ENCODE assay signal across 22 cellular contexts in the genomic region with DNA sequence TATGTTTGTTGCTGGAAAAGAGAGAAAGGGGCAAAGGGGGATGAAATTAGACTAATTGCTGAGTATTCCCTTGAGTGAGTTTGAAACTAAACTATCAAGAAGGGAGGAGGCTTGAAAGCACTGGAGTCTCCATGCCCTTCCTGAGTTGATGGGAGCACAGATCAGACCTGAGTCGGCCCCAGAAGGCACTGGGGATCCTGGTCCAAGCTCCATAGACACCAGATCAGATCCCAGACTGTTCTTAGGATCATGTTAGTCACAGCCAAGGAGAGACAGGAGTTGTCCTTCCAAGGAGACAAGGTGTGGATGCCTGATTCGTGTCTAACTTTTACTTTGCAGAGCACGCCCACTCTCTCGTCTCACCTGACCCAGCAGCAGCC.
DNase-seq lines count a peak whose midpoint lies in the region; ATAC-seq, FAIRE-seq and TF ChIP-seq lines count a peak whose summit lies in the region.
"Had no signal": no experiment of that assay in that cellular context is flagged by ENCODE, and none has a peak within 500 bp of the region (broad histone marks: within the 10 kb centered on the region; RNA-seq: fewer than 3 reads in every experiment).

No MANE protein-coding gene starts in this region.

- H4K20me1 ChIP-seq in PC-9 (ENCODE audit: insufficient read depth): no peaks in the 10 kb centered on the region
- H4K20me1 ChIP-seq in endothelial cell of umbilical vein (replicated peaks; ENCODE audit: control insufficient read depth, extremely low read depth, insufficient read depth, low read length): no peaks in the 10 kb centered on the region
- no peaks in the 10 kb centered on the region for H4K20me1 ChIP-seq in osteoblast (ENCODE audit: insufficient read depth, low read length)

- H3K27me3 ChIP-seq in PC-9 (ENCODE audit: insufficient read depth, low read depth) (no peaks in the 10 kb centered on the region), endothelial cell of umbilical vein (ENCODE audit: control insufficient read depth in 2 of 2, insufficient read depth in 2 of 2, low read length in 2 of 2) (no peaks in the 10 kb centered on the region), osteoblast (ENCODE audit: insufficient read depth, low read length) (no peaks in the 10 kb centered on the region), heart right ventricle (no peaks in the 10 kb centered on the region), right atrium auricular region (no peaks in the 10 kb centered on the region)
- H3K27me3 ChIP-seq: gastroesophageal sphincter, neutrophil had no signal

- no peak for FAIRE-seq in endothelial cell of umbilical vein (lab: Jason Lieb, UNC)
- FAIRE-seq: kidney, small intestine had no signal

- intact Hi-C loops in PC-9 (cut with micrococcal nuclease; ENCODE audit: unreplicated experiment): loop anchor here (10.0 kb wide), 1 partner anchor 495 kb away; no protein-coding TSS in a partner anchor
- intact Hi-C loops in endothelial cell of umbilical vein (cut with micrococcal nuclease): loop anchor here (1.0 to 2.0 kb wide), 5 partner anchors 40 to 495 kb away; no protein-coding TSS in a partner anchor
- intact Hi-C loops in heart right ventricle (cut with DNase I): loop anchor here in 1 of 10 donors (5.0 to 10.0 kb wide), 2 partner anchors 105 to 492 kb away; no protein-coding TSS in a partner anchor
- intact Hi-C loops in sciatic nerve (cut with DNase I): no loop called here

- H3K9me2 ChIP-seq in PC-9 (ENCODE audit: insufficient read depth): no peaks in the 10 kb centered on the region

- H3K9me3 ChIP-seq in PC-9 (ENCODE audit: insufficient read depth, low read depth) (no peaks in the 10 kb centered on the region), endothelial cell of umbilical vein (replicated peaks; ENCODE audit: control insufficient read depth, insufficient read depth, low read length) (no peaks in the 10 kb centered on the region), osteoblast (ENCODE audit: low read depth, low read length) (no peaks in the 10 kb centered on the region), heart right ventricle (no peaks in the 10 kb centered on the region), right atrium auricular region (no peaks in the 10 kb centered on the region)
- H3K9me3 ChIP-seq: gastroesophageal sphincter, neutrophil had no signal

- BruUV-seq in PC-9 (replicated peaks; lab: Mats Ljungman, UMichigan) (no TSS peak), endothelial cell of umbilical vein (replicated peaks; lab: Mats Ljungman, UMichigan) (no TSS peak)

- no peaks in the 10 kb centered on the region for H3K9me1 ChIP-seq in endothelial cell of umbilical vein (replicated peaks; ENCODE audit: control insufficient read depth, extremely low read depth, insufficient read depth, low read length)

- peak overlapping the region; percentile 40 for H3K9ac ChIP-seq in endothelial cell of umbilical vein (replicated peaks; ENCODE audit: extremely low read depth, insufficient read depth, low read length)

- TF ChIP-seq CTCF in PC-9 (conservative IDR thresholded peaks at IDR 0.05) (no peak), endothelial cell of umbilical vein (IDR thresholded peaks at IDR 0.05; ENCODE audit: extremely low read depth in 1 of 2, insufficient read depth in 1 of 2, low read depth in 1 of 2, low read length in 2 of 2) (no peak), osteoblast (IDR thresholded peaks at IDR 0.05; ENCODE audit: extremely low read depth, low read depth, low read length) (no peak), heart right ventricle (IDR thresholded peaks at IDR 0.05) (no peak), right atrium auricular region (IDR thresholded peaks at IDR 0.05) (no peak)

- no peak for TF ChIP-seq POLR2A in endothelial cell of umbilical vein (IDR thresholded peaks at IDR 0.05; ENCODE audit: low read depth, low read length)

- H3K36me3 ChIP-seq in PC-9 (ENCODE audit: low read depth): no peaks in the 10 kb centered on the region
- H3K36me3 ChIP-seq in endothelial cell of umbilical vein (ENCODE audit: control insufficient read depth in 2 of 2, extremely low read depth in 1 of 2, insufficient read depth in 2 of 2, low read length in 2 of 2): no peaks in the 10 kb centered on the region
- H3K36me3 ChIP-seq in osteoblast (ENCODE audit: insufficient read depth, low read length): no peaks in the 10 kb centered on the region
- H3K36me3 ChIP-seq in heart right ventricle: no peaks in the 10 kb centered on the region
- no peaks in the 10 kb centered on the region for H3K36me3 ChIP-seq in right atrium auricular region
- H3K36me3 ChIP-seq: gastroesophageal sphincter, neutrophil had no signal

- POLR2A ChIA-PET in PC-9 (lab: Charles Lee; ENCODE audit: unreplicated experiment): no interaction called here
- POLR2A ChIA-PET in endothelial cell of umbilical vein (lab: Charles Lee): no interaction called here
- POLR2A ChIA-PET in HEK293T (lab: Yijun Ruan, JAX): no interaction called here

- peaks cover 13% of the 10 kb centered on the region for H3F3A ChIP-seq in PC-9 (ENCODE audit: insufficient read depth, low read depth)

- ATAC-seq in heart right ventricle: no peak
- ATAC-seq in sciatic nerve: no peak
- ATAC-seq: gastroesophageal sphincter, GM23338 had no signal

- H3K79me2 ChIP-seq in PC-9 (ENCODE audit: low read depth) (no peaks in the 10 kb centered on the region), endothelial cell of umbilical vein (ENCODE audit: control insufficient read depth, insufficient read depth, low read length) (no peaks in the 10 kb centered on the region), osteoblast (ENCODE audit: insufficient read depth, low read length) (no peaks in the 10 kb centered on the region)

- no peak overlapping the region for H3K4me3 ChIP-seq in PC-9
- H3K4me3 ChIP-seq in endothelial cell of umbilical vein (replicated peaks in 1 of 3; ENCODE audit: insufficient read depth in 1 of 3, low read depth in 1 of 3, low read length in 3 of 3): no peak overlapping the region
- no peak overlapping the region for H3K4me3 ChIP-seq in osteoblast (ENCODE audit: insufficient read depth, low read length)
- H3K4me3 ChIP-seq in heart right ventricle: no peak overlapping the region
- H3K4me3 ChIP-seq in right atrium auricular region: no peak overlapping the region
- H3K4me3 ChIP-seq: gastroesophageal sphincter, GM23338, lung had no signal

- CTCF ChIA-PET in PC-9 (lab: Charles Lee) (no interaction called here), endothelial cell of umbilical vein (lab: Charles Lee) (interaction anchor here (1.5 kb wide), 2 partner anchors 97 to 495 kb away, joined by 6 to 7 read pairs; no protein-coding TSS in a partner anchor), HEK293T (lab: Yijun Ruan, JAX) (no interaction called here)

- WGBS in heart right ventricle, 2 donors: 83 to 87% methylated on average over 4 of the region's 4 CpGs

- H3K4me1 ChIP-seq in PC-9 (replicated peaks; ENCODE audit: insufficient read depth): peaks cover 37% of the 10 kb centered on the region
- peaks cover 31% of the 10 kb centered on the region for H3K4me1 ChIP-seq in endothelial cell of umbilical vein (ENCODE audit: control insufficient read depth, extremely low read depth, insufficient read depth, low read length)
- peaks cover 41% of the 10 kb centered on the region for H3K4me1 ChIP-seq in osteoblast (ENCODE audit: insufficient read depth, low read length)
- peaks cover 0 to 29% (median 10%) of the 10 kb centered on the region in 9 donors for H3K4me1 ChIP-seq in heart right ventricle
- peaks cover 0 to 15% of the 10 kb centered on the region in 2 donors for H3K4me1 ChIP-seq in right atrium auricular region

- H3K27ac ChIP-seq in PC-9 (0 out of 2 replicates have a peak overlapping the region, but pooled peaks have one; percentile 8), endothelial cell of umbilical vein (ENCODE audit: insufficient read depth, low read depth, low read length) (peak overlapping the region; percentile 80), osteoblast (ENCODE audit: low read depth, low read length) (peak overlapping the region; percentile 80), heart right ventricle (no peak overlapping the region), right atrium auricular region (no peak overlapping the region)
- H3K27ac ChIP-seq: gastroesophageal sphincter, neutrophil, VCaP had no signal

- H3K4me2 ChIP-seq in PC-9 (peak overlapping the region; percentile 2; the same call in 1 of the 2 replicates), endothelial cell of umbilical vein (ENCODE audit: insufficient read depth, low read length) (peak overlapping the region; percentile 71), osteoblast (ENCODE audit: insufficient read depth, low read length) (peak overlapping the region; percentile 28)
- H3K4me2 ChIP-seq: GM23338 had no signal

- dilution Hi-C loops in endothelial cell of umbilical vein (cut with MboI; ENCODE audit: extremely low pct_ligation_motif_present, low sequenced_read_pairs): no loop called here

- 0 out of 2 replicates have a peak overlapping the region, but pooled peaks have one; percentile 53 for H2AFZ ChIP-seq in PC-9
- peak overlapping the region; percentile 58 for H2AFZ ChIP-seq in endothelial cell of umbilical vein (ENCODE audit: low read depth, low read length)
- peak overlapping the region; percentile 48 for H2AFZ ChIP-seq in osteoblast (ENCODE audit: low read length)
- H2AFZ ChIP-seq: GM23338 had no signal

- DNase-seq in ELR (ENCODE audit: low read depth): peak; percentile 25
- no peak for DNase-seq in PC-9
- DNase-seq in endothelial cell of umbilical vein (ENCODE audit: low read depth, low spot score): no peak
- DNase-seq in osteoblast (ENCODE audit: insufficient read length, low spot score, missing footprints): no peak
- DNase-seq in HEK293T (ENCODE audit: extremely low spot score): no peak
- DNase-seq in heart right ventricle: no peak
- no peak for DNase-seq in sciatic nerve (ENCODE audit: low spot score)
- no peak for DNase-seq in right atrium auricular region (ENCODE audit: low spot score)
- DNase-seq: activated naive CD8-positive, alpha-beta T cell treated with anti-CD3 and anti-CD28 coated beads for 36 hours; cerebellar nuclear complex; DMS79 treated with DMSO at 0.1 percent for 48 hours; kidney; MM.1S; NCI-H146; NCI-H2171; small intestine; stimulated activated naive CD4-positive, alpha-beta T cell treated with Interleukin-2 at 50 U/mL for 16 hours had no signal

TF ChIP-seq in endothelial cell of umbilical vein, 7 proteins besides CTCF, POLR2A, EP300 and RAD21 (continues in another document):
- no peak for TF ChIP-seq POLR2AphosphoS5 (IDR thresholded peaks at IDR 0.05; ENCODE audit: insufficient read depth, low read depth, low read length)
- TF ChIP-seq FOS (IDR thresholded peaks at IDR 0.05; ENCODE audit: borderline replicate concordance, insufficient read depth, low read length): no peak
- TF ChIP-seq MYC (IDR thresholded peaks at IDR 0.05; ENCODE audit: low read depth, low read length): no peak
- no peak for TF ChIP-seq GATA2 (IDR thresholded peaks at IDR 0.05; ENCODE audit: insufficient read depth, insufficient read length, low read depth, low read length)

TF ChIP-seq in HEK293T, 16 proteins besides CTCF, POLR2A, EP300 and RAD21:
- TF ChIP-seq FOXK2 (IDR thresholded peaks at IDR 0.05): no peak
- TF ChIP-seq LEF1 (IDR thresholded peaks at IDR 0.05; ENCODE audit: borderline replicate concordance): no peak

Comparison
In these comparisons a context has a peak if more than half of its experiments do, and no peak if none do; other contexts are left out.
1. H3K27ac ChIP-seq: peak in PC-9 (single experiment), endothelial cell of umbilical vein (single experiment) and osteoblast (single experiment); none in heart right ventricle (0 of 10) and right atrium auricular region (0 of 2).
2. H3K4me2 ChIP-seq: peak in every context shown above with its lines; median percentile 71 in endothelial cell of umbilical vein; 28 in osteoblast; 2 in PC-9.
3. Peak in every context shown above with its lines, with median percentiles within 50 percentile points of each other: H2AFZ ChIP-seq.